8 cellular contexts compared by ENCODE assay signal in genomic region chr2:99488999-99489757, GRCh38. TPM values are rescaled to one million over a fixed set of nuclear protein-coding genes. Genes with fewer than 3 reads are reported as not detected.
DNase-seq lines count a peak whose midpoint lies in the region; ATAC-seq and TF ChIP-seq lines count a peak whose summit lies in the region.

No MANE protein-coding gene starts in this region.

- H3K27me3 ChIP-seq in H7 (ENCODE audit: control insufficient read depth, insufficient read depth, low read length), result no peaks in the 10 kb centered on the region

- peak overlapping the region; percentile 97 to 99 for H3K27ac ChIP-seq in coronary artery

- DNase-seq in GM12865 (ENCODE audit: low read depth) (peak; percentile 71), H7 (peak; percentile 47), M059J (ENCODE audit: low read depth) (peak; percentile 55), coronary artery (ENCODE audit: low spot score) (peak; percentile 79), left lobe of liver (ENCODE audit: low spot score) (peak; percentile 81), DMS114 treated with DMSO at 0.1 percent for 48 hours (lab: John Stamatoyannopoulos, UW; ENCODE audit: unreplicated experiment) (no peak)
- DNase-seq in activated CD4-positive, CD25-positive, alpha-beta regulatory T cell treated with anti-CD3 and anti-CD28 coated beads, Interleukin-2, amount 50 U/mL, for 72 hours, result peak; percentile 61
- peak; percentile 42 for DNase-seq in stimulated activated CD4-positive, alpha-beta T cell treated with anti-CD3 and anti-CD28 coated beads, Interleukin-4, amount 100 ng/mL, for 1 hour

- TF ChIP-seq CTCF in GM12865 (IDR thresholded peaks at IDR 0.05; ENCODE audit: insufficient read depth, low read depth, low read length, missing control alignments) (no peak), coronary artery (IDR thresholded peaks at IDR 0.05) (no peak)

- peak; percentile 58 for ATAC-seq in left lobe of liver

- H3K4me3 ChIP-seq in GM12865 (ENCODE audit: low read depth, low read length) (peak overlapping the region; percentile 99), H7 (ENCODE audit: insufficient read depth, low read depth, low read length) (peak overlapping the region; percentile 85), coronary artery (peak overlapping the region; percentile 98)

- no peaks in the 10 kb centered on the region for H3K36me3 ChIP-seq in H7 (replicated peaks; ENCODE audit: control insufficient read depth, insufficient read depth, low read length)

RNA-seq across cellular contexts. Expression of gene REV1, which starts 0.6 kb away (rescaled TPM):
- 21.1 and 31.9 TPM in 2 replicates for total RNA-seq in H7 (2014; rRNA removed; shearing (Covaris generic))
- 11.8 and 13.6 TPM in 2 replicates for total RNA-seq in M059J (2014; rRNA removed; shearing (Covaris generic))
- total RNA-seq in left lobe of liver, result 14.3 TPM
